Comparison of ENCODE assay signal across 1 cellular context in genomic region chr18:31243740-31244512, GRCh38.
TF ChIP-seq lines count a peak whose summit lies in the region.

No MANE protein-coding gene starts in this region.

TF ChIP-seq in GM23338, 12 proteins besides CTCF, POLR2A, EP300 and RAD21 (continued from another document):
- TF ChIP-seq REST (IDR thresholded peaks at IDR 0.05; ENCODE audit: unreplicated experiment): no peak
- TF ChIP-seq ZNF462 (CRISPR knock-in tag; IDR thresholded peaks at IDR 0.05): no peak
- TF ChIP-seq NANOG (IDR thresholded peaks at IDR 0.05; ENCODE audit: borderline replicate concordance): no peak
- TF ChIP-seq CREB1 (CRISPR knock-in tag; IDR thresholded peaks at IDR 0.05; ENCODE audit: low read depth): no peak
- TF ChIP-seq EZH2 (IDR thresholded peaks at IDR 0.05; ENCODE audit: low read depth, unreplicated experiment): no peak
- TF ChIP-seq ZNF114 (CRISPR knock-in tag; IDR thresholded peaks at IDR 0.05): no peak
- no peak for TF ChIP-seq ZNF331 (CRISPR knock-in tag; IDR thresholded peaks at IDR 0.05; ENCODE audit: low read depth)
- TF ChIP-seq POLR2AphosphoS5 (IDR thresholded peaks at IDR 0.05; ENCODE audit: low read depth): no peak
- no peak for TF ChIP-seq JUNB (IDR thresholded peaks at IDR 0.05; ENCODE audit: unreplicated experiment)
